1 cellular context compared by ENCODE assay signal in the genomic region with DNA sequence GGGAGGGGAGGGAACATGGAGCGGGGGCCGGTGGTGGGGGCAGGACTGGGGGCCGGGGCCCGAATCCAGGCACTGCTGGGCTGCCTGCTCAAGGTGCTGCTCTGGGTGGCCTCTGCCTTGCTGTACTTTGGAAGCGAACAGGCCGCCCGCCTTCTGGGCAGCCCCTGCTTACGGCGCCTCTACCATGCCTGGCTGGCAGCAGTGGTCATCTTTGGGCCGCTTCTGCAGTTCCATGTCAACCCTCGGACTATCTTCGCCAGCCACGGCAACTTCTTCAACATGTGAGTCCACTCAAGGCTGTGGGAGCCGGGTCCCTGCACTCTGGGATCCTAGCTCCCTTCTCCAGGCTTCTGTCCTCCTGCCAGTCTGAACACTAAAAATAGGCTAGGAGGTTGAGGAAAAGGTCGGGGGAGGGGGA.
TF ChIP-seq lines count a peak whose summit lies in the region.

No MANE protein-coding gene starts in this region.

TF ChIP-seq in HepG2, 621 proteins besides CTCF, POLR2A, EP300 and RAD21:
- TF ChIP-seq KDM1A (CRISPR knock-in tag; IDR thresholded peaks at IDR 0.05) (no peak), NFKBIZ (CRISPR knock-in tag; IDR thresholded peaks at IDR 0.05) (no peak), ZNF44 (CRISPR knock-in tag; IDR thresholded peaks at IDR 0.05) (0 out of 2 replicates have a peak, but pooled peaks have one; percentile 46), ZNF83 (CRISPR knock-in tag; IDR thresholded peaks at IDR 0.05; ENCODE audit: borderline replicate concordance) (no peak), ZNF768 (CRISPR knock-in tag; IDR thresholded peaks at IDR 0.05) (peak; percentile 51; the same call in 1 of the 2 replicates), KLF15 (CRISPR knock-in tag; IDR thresholded peaks at IDR 0.05; ENCODE audit: borderline replicate concordance) (no peak), EHMT2 (IDR thresholded peaks at IDR 0.05; ENCODE audit: borderline replicate concordance, low read depth, low read length) (0 out of 2 replicates have a peak, but pooled peaks have one; percentile 11), ATF7-NPFF (CRISPR knock-in tag; IDR thresholded peaks at IDR 0.05; ENCODE audit: low read depth) (0 out of 2 replicates have a peak, but pooled peaks have one; percentile 3), HNF4G (IDR thresholded peaks at IDR 0.05; ENCODE audit: borderline replicate concordance, low read depth, low read length) (0 out of 2 replicates have a peak, but pooled peaks have one; percentile 22), HNF4G (CRISPR knock-in tag; IDR thresholded peaks at IDR 0.05; ENCODE audit: borderline replicate concordance, low read depth) (no peak), NONO (IDR thresholded peaks at IDR 0.05) (no peak), NONO (CRISPR knock-in tag; conservative IDR thresholded peaks at IDR 0.05) (no peak), ZNF710 (CRISPR knock-in tag; IDR thresholded peaks at IDR 0.05; ENCODE audit: borderline replicate concordance) (peak; percentile 78; the same call in 1 of the 2 replicates), ZBTB38 (CRISPR knock-in tag; IDR thresholded peaks at IDR 0.05) (peak; percentile 53; the same call in 1 of the 2 replicates), TRAFD1 (CRISPR knock-in tag; IDR thresholded peaks at IDR 0.05; ENCODE audit: borderline replicate concordance) (0 out of 2 replicates have a peak, but pooled peaks have one; percentile 4), NFIB (CRISPR knock-in tag; IDR thresholded peaks at IDR 0.05; ENCODE audit: borderline replicate concordance) (no peak), ZNF33B (CRISPR knock-in tag; IDR thresholded peaks at IDR 0.05) (0 out of 2 replicates have a peak, but pooled peaks have one; percentile 36), ZSCAN30 (CRISPR knock-in tag; IDR thresholded peaks at IDR 0.05) (no peak), PCBP2 (optimal IDR thresholded peaks at IDR 0.05; ENCODE audit: low read depth, low read length, poor library complexity, severe bottlenecking) (peak; percentile 38)
- TF ChIP-seq, protein P1, sequence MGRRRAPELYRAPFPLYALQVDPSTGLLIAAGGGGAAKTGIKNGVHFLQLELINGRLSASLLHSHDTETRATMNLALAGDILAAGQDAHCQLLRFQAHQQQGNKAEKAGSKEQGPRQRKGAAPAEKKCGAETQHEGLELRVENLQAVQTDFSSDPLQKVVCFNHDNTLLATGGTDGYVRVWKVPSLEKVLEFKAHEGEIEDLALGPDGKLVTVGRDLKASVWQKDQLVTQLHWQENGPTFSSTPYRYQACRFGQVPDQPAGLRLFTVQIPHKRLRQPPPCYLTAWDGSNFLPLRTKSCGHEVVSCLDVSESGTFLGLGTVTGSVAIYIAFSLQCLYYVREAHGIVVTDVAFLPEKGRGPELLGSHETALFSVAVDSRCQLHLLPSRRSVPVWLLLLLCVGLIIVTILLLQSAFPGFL (CRISPR knock-in tag; IDR thresholded peaks at IDR 0.05): no peak
- TF ChIP-seq, protein P2, sequence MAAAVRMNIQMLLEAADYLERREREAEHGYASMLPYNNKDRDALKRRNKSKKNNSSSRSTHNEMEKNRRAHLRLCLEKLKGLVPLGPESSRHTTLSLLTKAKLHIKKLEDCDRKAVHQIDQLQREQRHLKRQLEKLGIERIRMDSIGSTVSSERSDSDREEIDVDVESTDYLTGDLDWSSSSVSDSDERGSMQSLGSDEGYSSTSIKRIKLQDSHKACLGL (CRISPR knock-in tag; IDR thresholded peaks at IDR 0.05): peak; percentile 45; the same call in 1 of the 2 replicates
- TF ChIP-seq, protein P3, sequence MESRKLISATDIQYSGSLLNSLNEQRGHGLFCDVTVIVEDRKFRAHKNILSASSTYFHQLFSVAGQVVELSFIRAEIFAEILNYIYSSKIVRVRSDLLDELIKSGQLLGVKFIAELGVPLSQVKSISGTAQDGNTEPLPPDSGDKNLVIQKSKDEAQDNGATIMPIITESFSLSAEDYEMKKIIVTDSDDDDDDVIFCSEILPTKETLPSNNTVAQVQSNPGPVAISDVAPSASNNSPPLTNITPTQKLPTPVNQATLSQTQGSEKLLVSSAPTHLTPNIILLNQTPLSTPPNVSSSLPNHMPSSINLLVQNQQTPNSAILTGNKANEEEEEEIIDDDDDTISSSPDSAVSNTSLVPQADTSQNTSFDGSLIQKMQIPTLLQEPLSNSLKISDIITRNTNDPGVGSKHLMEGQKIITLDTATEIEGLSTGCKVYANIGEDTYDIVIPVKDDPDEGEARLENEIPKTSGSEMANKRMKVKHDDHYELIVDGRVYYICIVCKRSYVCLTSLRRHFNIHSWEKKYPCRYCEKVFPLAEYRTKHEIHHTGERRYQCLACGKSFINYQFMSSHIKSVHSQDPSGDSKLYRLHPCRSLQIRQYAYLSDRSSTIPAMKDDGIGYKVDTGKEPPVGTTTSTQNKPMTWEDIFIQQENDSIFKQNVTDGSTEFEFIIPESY (CRISPR knock-in tag; IDR thresholded peaks at IDR 0.05): peak; percentile 79
- TF ChIP-seq, protein P4, sequence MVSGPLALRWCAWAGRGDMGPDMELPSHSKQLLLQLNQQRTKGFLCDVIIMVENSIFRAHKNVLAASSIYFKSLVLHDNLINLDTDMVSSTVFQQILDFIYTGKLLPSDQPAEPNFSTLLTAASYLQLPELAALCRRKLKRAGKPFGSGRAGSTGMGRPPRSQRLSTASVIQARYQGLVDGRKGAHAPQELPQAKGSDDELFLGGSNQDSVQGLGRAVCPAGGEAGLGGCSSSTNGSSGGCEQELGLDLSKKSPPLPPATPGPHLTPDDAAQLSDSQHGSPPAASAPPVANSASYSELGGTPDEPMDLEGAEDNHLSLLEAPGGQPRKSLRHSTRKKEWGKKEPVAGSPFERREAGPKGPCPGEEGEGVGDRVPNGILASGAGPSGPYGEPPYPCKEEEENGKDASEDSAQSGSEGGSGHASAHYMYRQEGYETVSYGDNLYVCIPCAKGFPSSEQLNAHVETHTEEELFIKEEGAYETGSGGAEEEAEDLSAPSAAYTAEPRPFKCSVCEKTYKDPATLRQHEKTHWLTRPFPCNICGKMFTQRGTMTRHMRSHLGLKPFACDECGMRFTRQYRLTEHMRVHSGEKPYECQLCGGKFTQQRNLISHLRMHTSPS (CRISPR knock-in tag; IDR thresholded peaks at IDR 0.05; ENCODE audit: low read depth): peak; percentile 10; the same call in 1 of the 2 replicates
